ENCODE assay signal across 1 cellular context in genomic region chrX:96183843-96184242, GRCh38.
TF ChIP-seq lines count a peak whose summit lies in the region.

No MANE protein-coding gene starts in this region.

TF ChIP-seq in A549, 52 proteins besides CTCF, POLR2A, EP300 and RAD21 (continued from another document):
- TF ChIP-seq REST (IDR thresholded peaks at IDR 0.05) = no peak
- TF ChIP-seq ELK1 (IDR thresholded peaks at IDR 0.05; ENCODE audit: low read depth, low read length) = no peak
- no peak for TF ChIP-seq ZSCAN20 (CRISPR knock-in tag; IDR thresholded peaks at IDR 0.05)
- no peak for TF ChIP-seq SREBF2 (IDR thresholded peaks at IDR 0.05)
